ENCODE assay signal across 8 cellular contexts in the genomic region with DNA sequence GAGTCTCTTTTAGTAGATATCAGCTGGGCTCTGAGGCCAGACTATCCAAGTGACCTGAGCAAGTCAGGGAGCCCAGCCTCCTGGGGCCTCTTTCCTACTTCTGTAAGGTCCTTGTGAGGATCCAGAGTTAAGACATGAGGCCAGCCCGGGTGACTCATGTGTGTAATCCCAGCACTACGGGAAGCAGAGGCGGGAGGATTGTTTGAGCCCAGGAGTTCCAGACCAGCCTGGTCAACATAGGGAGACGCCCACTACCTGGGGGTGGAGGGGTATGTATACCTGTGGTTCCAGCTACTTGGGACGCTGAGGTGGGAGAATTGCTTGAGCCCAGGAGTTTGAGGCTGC. TPM values are rescaled to one million over a fixed set of nuclear protein-coding genes. Genes with fewer than 3 reads are reported as not detected.
DNase-seq lines count a peak whose midpoint lies in the region; ATAC-seq and TF ChIP-seq lines count a peak whose summit lies in the region.

No MANE protein-coding gene starts in this region.

- H3K27me3 ChIP-seq in iPS-18a (ENCODE audit: control insufficient read depth, insufficient read depth, low read length) (peaks cover 10% of the 10 kb centered on the region), stomach (no peaks in the 10 kb centered on the region), dorsolateral prefrontal cortex (no peaks in the 10 kb centered on the region)

- H3K27ac ChIP-seq in iPS-18a (ENCODE audit: low read length) (no peak overlapping the region), stomach (peak overlapping the region in 3 of 5 donors; percentile 7 to 70 (median 44)), dorsolateral prefrontal cortex (no peak overlapping the region)

- peak; percentile 56 for DNase-seq in HK-2 (ENCODE audit: unreplicated experiment)
- no peak for DNase-seq in activated T-helper 2 cell treated with anti-CD3 and anti-CD28 coated beads, Interferon-gamma antibody, Interleukin-2, Interleukin-4, amounts not matched to agents 10 μg/mL and 5 μg/mL and 100 μg/mL, durations not matched to agents 14 hours and 24 hours and 36 hours (ENCODE audit: low spot score)
- DNase-seq in stomach = peak; percentile 56
- no peak for DNase-seq in NCI-H1105 treated with DMSO at 0.1 percent for 48 hours (lab: John Stamatoyannopoulos, UW)
- DNase-seq in NCI-H2196 (lab: John Stamatoyannopoulos, UW; ENCODE audit: unreplicated experiment) = no peak
- DNase-seq in dorsolateral prefrontal cortex = no peak

- no peak for TF ChIP-seq EP300 in stomach (IDR thresholded peaks at IDR 0.05)

- 34 to 48% (median 44%) methylated on average over 5 of the region's 5 CpGs for WGBS in stomach, 5 donors

- no peaks in the 10 kb centered on the region for H3K9me3 Mint-ChIP-seq in activated T-helper 2 cell treated with anti-CD3 and anti-CD28 coated beads, Interferon-gamma antibody, Interleukin-2, Interleukin-4, amounts not matched to agents 10 μg/mL and 5 μg/mL and 100 μg/mL, durations not matched to agents 14 hours and 24 hours and 36 hours

- H3K4me3 Mint-ChIP-seq in activated T-helper 2 cell treated with anti-CD3 and anti-CD28 coated beads, Interferon-gamma antibody, Interleukin-2, Interleukin-4, amounts not matched to agents 10 μg/mL and 5 μg/mL and 100 μg/mL, durations not matched to agents 14 hours and 24 hours and 36 hours (ENCODE audit: low read depth) = peak overlapping the region; percentile 13

- TF ChIP-seq CTCF in stomach (IDR thresholded peaks at IDR 0.05) = no peak
- TF ChIP-seq CTCF in dorsolateral prefrontal cortex (IDR thresholded peaks at IDR 0.05 in 54 of 56, conservative IDR thresholded peaks at IDR 0.05 in 2 of 56; ENCODE audit: low read depth in 1 of 56, partially characterized antibody in 56 of 56) = no peak

- peaks cover 37% of the 10 kb centered on the region for H3K27me3 Mint-ChIP-seq in activated T-helper 2 cell treated with anti-CD3 and anti-CD28 coated beads, Interferon-gamma antibody, Interleukin-2, Interleukin-4, amounts not matched to agents 10 μg/mL and 5 μg/mL and 100 μg/mL, durations not matched to agents 14 hours and 24 hours and 36 hours (ENCODE audit: low read depth)

- H3K36me3 ChIP-seq in iPS-18a (ENCODE audit: control insufficient read depth, low read depth, low read length) = no peaks in the 10 kb centered on the region
- H3K36me3 ChIP-seq in stomach = no peaks in the 10 kb centered on the region

- H3K9me3 ChIP-seq in iPS-18a (ENCODE audit: control insufficient read depth, low read depth, low read length) (no peaks in the 10 kb centered on the region), stomach (no peaks in the 10 kb centered on the region)

- H3K4me1 ChIP-seq in iPS-18a (ENCODE audit: control insufficient read depth, low read depth, low read length) (peaks cover 12% of the 10 kb centered on the region), stomach (peaks cover 16 to 27% (median 19%) of the 10 kb centered on the region in 4 donors)

- no peak for ATAC-seq in GM18907 (IDR thresholded peaks at IDR 0.05; ENCODE audit: unreplicated experiment)

- H3K27ac Mint-ChIP-seq in activated T-helper 2 cell treated with anti-CD3 and anti-CD28 coated beads, Interferon-gamma antibody, Interleukin-2, Interleukin-4, amounts not matched to agents 10 μg/mL and 5 μg/mL and 100 μg/mL, durations not matched to agents 14 hours and 24 hours and 36 hours = no peak overlapping the region

- intact Hi-C loops in activated T-helper 2 cell treated with anti-CD3 and anti-CD28 coated beads, Interferon-gamma antibody, Interleukin-2, Interleukin-4, amounts not matched to agents 10 μg/mL and 5 μg/mL and 100 μg/mL, durations not matched to agents 14 hours and 24 hours and 36 hours (cut with micrococcal nuclease) = no loop called here
- intact Hi-C loops in stomach (cut with DNase I; ENCODE audit: low total_unique reads) = no loop called here
- intact Hi-C loops in dorsolateral prefrontal cortex (cut with DNase I) = no loop called here

- peak overlapping the region; percentile 50 for H3K9ac ChIP-seq in iPS-18a (ENCODE audit: low read length)

- peaks cover 6% of the 10 kb centered on the region for H3K4me1 Mint-ChIP-seq in activated T-helper 2 cell treated with anti-CD3 and anti-CD28 coated beads, Interferon-gamma antibody, Interleukin-2, Interleukin-4, amounts not matched to agents 10 μg/mL and 5 μg/mL and 100 μg/mL, durations not matched to agents 14 hours and 24 hours and 36 hours (ENCODE audit: low read depth)

- H3K36me3 Mint-ChIP-seq in activated T-helper 2 cell treated with anti-CD3 and anti-CD28 coated beads, Interferon-gamma antibody, Interleukin-2, Interleukin-4, amounts not matched to agents 10 μg/mL and 5 μg/mL and 100 μg/mL, durations not matched to agents 14 hours and 24 hours and 36 hours (ENCODE audit: low read depth) = no peaks in the 10 kb centered on the region

- H3K4me3 ChIP-seq in iPS-18a (ENCODE audit: low read length) = peak overlapping the region; percentile 69
- no peak overlapping the region for H3K4me3 ChIP-seq in stomach
- H3K4me3 ChIP-seq in dorsolateral prefrontal cortex = peak overlapping the region in 2 of 59 donors; percentile 59 to 61

- TF ChIP-seq POLR2A in stomach (IDR thresholded peaks at IDR 0.05) = no peak

RNA-seq across cellular contexts. Expression of gene POLA2, which starts 36.9 kb away (rescaled TPM):
- total RNA-seq in activated T-helper 2 cell treated with anti-CD3 and anti-CD28 coated beads, Interferon-gamma antibody, Interleukin-2, Interleukin-4, amounts not matched to agents 10 μg/mL and 5 μg/mL and 100 μg/mL, durations not matched to agents 14 hours and 24 hours and 36 hours = 74.5 and 74.6 TPM in 2 replicates
- total RNA-seq in stomach (10 to 100 TPM in 2 of 5 donors, 1 to 10 TPM in 3; 1.7 to 17.0 (median 5.5) TPM), dorsolateral prefrontal cortex (10 to 100 TPM in 36 of 120 experiments, 1 to 10 TPM in 84; 4.5 to 16.1 (median 8.9) TPM)
- polyA plus RNA-seq in stomach = 10 to 100 TPM in 2 of 3 donors, 1 to 10 TPM in 1; 8.6 to 11.2 (median 10.3) TPM

RNA-seq across cellular contexts. Expression of gene CAPN1, which starts 43.2 kb away (rescaled TPM):
- total RNA-seq in activated T-helper 2 cell treated with anti-CD3 and anti-CD28 coated beads, Interferon-gamma antibody, Interleukin-2, Interleukin-4, amounts not matched to agents 10 μg/mL and 5 μg/mL and 100 μg/mL, durations not matched to agents 14 hours and 24 hours and 36 hours = 143 and 144 TPM in 2 replicates
- 100 to 1,000 TPM in 3 of 5 donors, 10 to 100 TPM in 2; 79.5 to 325 (median 155) TPM for total RNA-seq in stomach
- 100 to 1,000 TPM in 2 of 3 donors, 10 to 100 TPM in 1; 96.1 to 234 (median 112) TPM for polyA plus RNA-seq in stomach
- 100 to 1,000 TPM in 100 of 120 experiments, 10 to 100 TPM in 20; 63.3 to 166 (median 116) TPM for total RNA-seq in dorsolateral prefrontal cortex

RNA-seq across cellular contexts. Expression of gene SPDYC, which starts 54.9 kb away (rescaled TPM):
- not detected in 2 replicates for total RNA-seq in activated T-helper 2 cell treated with anti-CD3 and anti-CD28 coated beads, Interferon-gamma antibody, Interleukin-2, Interleukin-4, amounts not matched to agents 10 μg/mL and 5 μg/mL and 100 μg/mL, durations not matched to agents 14 hours and 24 hours and 36 hours
- total RNA-seq in stomach (not detected), dorsolateral prefrontal cortex (not detected)
- not detected for polyA plus RNA-seq in stomach

Comparison
In these comparisons a context has a peak if more than half of its experiments do, and no peak if none do; other contexts are left out.
1. DNase-seq: peak in HK-2 (single experiment) and stomach (single experiment); none in activated T-helper 2 cell treated with anti-CD3 and anti-CD28 coated beads, Interferon-gamma antibody, Interleukin-2, Interleukin-4, amounts not matched to agents 10 μg/mL and 5 μg/mL and 100 μg/mL, durations not matched to agents 14 hours and 24 hours and 36 hours (single experiment), NCI-H1105 treated with DMSO at 0.1 percent for 48 hours (single experiment), NCI-H2196 (single experiment) and dorsolateral prefrontal cortex (0 of 10).
2. H3K27ac ChIP-seq: peak in stomach (3 of 5); none in iPS-18a (single experiment) and dorsolateral prefrontal cortex (0 of 59).